Comparison of ENCODE assay signal across 21 cellular contexts in the genomic region with DNA sequence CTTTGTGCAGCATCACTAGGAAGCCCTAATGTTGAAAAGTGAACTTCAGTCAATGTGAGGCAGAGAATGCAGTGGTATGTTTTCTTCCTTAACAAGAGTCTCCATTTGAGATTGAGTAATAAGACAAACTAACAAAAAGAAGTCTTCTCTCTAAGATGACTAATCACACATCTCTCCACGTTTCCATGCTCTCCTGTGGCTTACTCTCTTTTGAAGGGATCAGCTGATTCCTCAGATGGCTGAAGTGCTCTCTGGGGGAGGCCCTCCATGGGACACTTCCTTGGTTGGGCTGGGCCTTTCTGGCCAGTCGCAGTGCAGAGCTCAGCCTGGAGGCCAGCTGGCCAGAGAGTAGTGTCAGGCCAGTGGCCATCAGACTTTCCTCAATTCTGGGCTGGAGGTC. TPM values are rescaled to one million over a fixed set of nuclear protein-coding genes. Genes with fewer than 3 reads are reported as not detected.
DNase-seq lines count a peak whose midpoint lies in the region; ATAC-seq and TF ChIP-seq lines count a peak whose summit lies in the region.
"Had no signal": no experiment of that assay in that cellular context is flagged by ENCODE, and none has a peak within 500 bp of the region (broad histone marks: within the 10 kb centered on the region; RNA-seq: fewer than 3 reads in every experiment).

No MANE protein-coding gene starts in this region.

- CTCF ChIA-PET in MCF 10A (lab: Yijun Ruan, JAX), result no interaction called here

- H3K27me3 Mint-ChIP-seq in MCF 10A (ENCODE audit: insufficient read depth, unreplicated experiment), result no peaks in the 10 kb centered on the region
- H3K27me3 Mint-ChIP-seq: activated CD4-positive, alpha-beta T cell treated with anti-CD3 and anti-CD28 coated beads, Interleukin-2, amount 10 ng/mL, durations not matched to agents 24 days and 14 days; activated naive CD4-positive, alpha-beta T cell treated with anti-CD3 and anti-CD28 coated beads, Interleukin-2, amount 50 U/mL, for 24 hours; CD4-positive, CD25-positive, alpha-beta regulatory T cell; naive thymus-derived CD4-positive, alpha-beta T cell had no signal

- intact Hi-C loops in MCF 10A (cut with micrococcal nuclease), result no loop called here
- intact Hi-C loops in breast epithelium (cut with DNase I; ENCODE audit: low total_unique reads), result no loop called here
- intact Hi-C loops in tibial artery (cut with DNase I; ENCODE audit: low total_unique reads), result no loop called here

- no peaks in the 10 kb centered on the region for H3K4me1 Mint-ChIP-seq in MCF 10A (ENCODE audit: insufficient read depth, unreplicated experiment)
- H3K4me1 Mint-ChIP-seq: activated CD4-positive, alpha-beta T cell treated with anti-CD3 and anti-CD28 coated beads, Interleukin-2, amount 10 ng/mL, durations not matched to agents 24 days and 14 days; activated naive CD4-positive, alpha-beta T cell treated with anti-CD3 and anti-CD28 coated beads, Interleukin-2, amount 50 U/mL, for 24 hours; CD4-positive, CD25-positive, alpha-beta regulatory T cell; naive thymus-derived CD4-positive, alpha-beta T cell had no signal

- no peak overlapping the region for H3K27ac Mint-ChIP-seq in MCF 10A (ENCODE audit: low read depth, unreplicated experiment)
- H3K27ac Mint-ChIP-seq: activated CD4-positive, alpha-beta T cell treated with anti-CD3 and anti-CD28 coated beads, Interleukin-2, amount 10 ng/mL, durations not matched to agents 24 days and 14 days; activated naive CD4-positive, alpha-beta T cell treated with anti-CD3 and anti-CD28 coated beads, Interleukin-2, amount 50 U/mL, for 24 hours; CD4-positive, CD25-positive, alpha-beta regulatory T cell; naive thymus-derived CD4-positive, alpha-beta T cell had no signal

- H3K9me3 Mint-ChIP-seq in MCF 10A (ENCODE audit: unreplicated experiment), result no peaks in the 10 kb centered on the region
- H3K9me3 Mint-ChIP-seq: activated CD4-positive, alpha-beta T cell treated with anti-CD3 and anti-CD28 coated beads, Interleukin-2, amount 10 ng/mL, durations not matched to agents 24 days and 14 days; activated naive CD4-positive, alpha-beta T cell treated with anti-CD3 and anti-CD28 coated beads, Interleukin-2, amount 50 U/mL, for 24 hours; CD4-positive, CD25-positive, alpha-beta regulatory T cell; naive thymus-derived CD4-positive, alpha-beta T cell had no signal

- H3K4me3 Mint-ChIP-seq in MCF 10A (ENCODE audit: unreplicated experiment), result no peak overlapping the region
- H3K4me3 Mint-ChIP-seq: activated CD4-positive, alpha-beta T cell treated with anti-CD3 and anti-CD28 coated beads, Interleukin-2, amount 10 ng/mL, durations not matched to agents 24 days and 14 days; activated naive CD4-positive, alpha-beta T cell treated with anti-CD3 and anti-CD28 coated beads, Interleukin-2, amount 50 U/mL, for 24 hours; CD4-positive, CD25-positive, alpha-beta regulatory T cell; naive thymus-derived CD4-positive, alpha-beta T cell had no signal

- peaks cover 7% of the 10 kb centered on the region for H3K36me3 Mint-ChIP-seq in MCF 10A (ENCODE audit: insufficient read depth, unreplicated experiment)

- H3K27me3 ChIP-seq in breast epithelium (no peaks in the 10 kb centered on the region), adipocyte (replicated peaks; ENCODE audit: control insufficient read depth, insufficient read depth, low read length) (peaks cover 8% of the 10 kb centered on the region), tibial artery (no peaks in the 10 kb centered on the region)
- H3K27me3 ChIP-seq: spleen, tibial nerve had no signal

- no peaks in the 10 kb centered on the region for H3K9me3 ChIP-seq in breast epithelium
- no peaks in the 10 kb centered on the region for H3K9me3 ChIP-seq in adipocyte (ENCODE audit: control insufficient read depth, low read length)
- no peaks in the 10 kb centered on the region for H3K9me3 ChIP-seq in tibial artery
- H3K9me3 ChIP-seq: lower lobe of right lung, spleen, tibial nerve had no signal

- H3K4me1 ChIP-seq in breast epithelium, result no peaks in the 10 kb centered on the region
- H3K4me1 ChIP-seq in adipocyte (ENCODE audit: control insufficient read depth, insufficient read depth, low read length), result no peaks in the 10 kb centered on the region
- H3K4me1 ChIP-seq in tibial artery, result no peaks in the 10 kb centered on the region
- H3K4me1 ChIP-seq: lower lobe of right lung, spleen, tibial nerve had no signal

- BruUV-seq in MCF 10A (replicated peaks; lab: Mats Ljungman, UMichigan), result no TSS peak

- no peak for ATAC-seq in esophagus mucosa
- ATAC-seq: lower lobe of right lung; naive thymus-derived CD4-positive, alpha-beta T cell had no signal

- POLR2A ChIA-PET in MCF 10A (lab: Yijun Ruan, JAX), result no interaction called here

- TF ChIP-seq POLR2A in breast epithelium (IDR thresholded peaks at IDR 0.05), result no peak

- TF ChIP-seq CTCF in MCF 10A (IDR thresholded peaks at IDR 0.05; ENCODE audit: unreplicated experiment) (no peak), breast epithelium (IDR thresholded peaks at IDR 0.05) (no peak), tibial artery (IDR thresholded peaks at IDR 0.05) (no peak)

- no peaks in the 10 kb centered on the region for H3K36me3 ChIP-seq in breast epithelium
- H3K36me3 ChIP-seq in adipocyte (ENCODE audit: control insufficient read depth, insufficient read depth, low read length, severe bottlenecking), result no peaks in the 10 kb centered on the region
- no peaks in the 10 kb centered on the region for H3K36me3 ChIP-seq in tibial artery
- H3K36me3 ChIP-seq: lower lobe of right lung, spleen, tibial nerve had no signal

- peak; percentile 10 for DNase-seq in MCF 10A (ENCODE audit: unreplicated experiment)
- no peak for DNase-seq in breast epithelium (ENCODE audit: low spot score in 2 of 2)
- DNase-seq in adipocyte (ENCODE audit: low read depth), result peak; percentile 2
- peak; percentile 47 for DNase-seq in foreskin melanocyte
- peak; percentile 21 for DNase-seq in stromal cell of bone marrow (ENCODE audit: low read depth)
- no peak for DNase-seq in tibial artery
- DNase-seq in RPMI8226, result no peak
- DNase-seq: 8988T; activated CD4-positive, alpha-beta T cell treated with anti-CD3 and anti-CD28 coated beads, Interleukin-2, amount 10 ng/mL, durations not matched to agents 24 days and 14 days; CD4-positive, CD25-positive, alpha-beta regulatory T cell; H7; KG1; lower lobe of right lung; naive thymus-derived CD4-positive, alpha-beta T cell; NCI-H1105 treated with DMSO at 0.1 percent for 48 hours; spleen had no signal

- H3K27ac ChIP-seq in breast epithelium, result no peak overlapping the region
- no peak overlapping the region for H3K27ac ChIP-seq in tibial artery
- H3K27ac ChIP-seq: lower lobe of right lung, spleen, tibial nerve had no signal

- H3K4me3 ChIP-seq in breast epithelium (no peak overlapping the region), adipocyte (ENCODE audit: low read length) (no peak overlapping the region), tibial artery (no peak overlapping the region)
- H3K4me3 ChIP-seq: lower lobe of right lung, spleen, tibial nerve had no signal

- H3K9ac ChIP-seq in adipocyte (ENCODE audit: low read length), result no peak overlapping the region

RNA-seq across cellular contexts. Expression of a gene that starts 14.7 kb away (rescaled TPM):
- total RNA-seq in MCF 10A (2022) (not detected in 2 replicates), breast epithelium (not detected), esophagus mucosa (not detected)
- total RNA-seq: activated CD4-positive, alpha-beta T cell treated with anti-CD3 and anti-CD28 coated beads, Interleukin-2, amount 10 ng/mL, durations not matched to agents 24 days and 14 days; CD4-positive, CD25-positive, alpha-beta regulatory T cell; fibroblast of lung; H7; lower lobe of right lung; naive thymus-derived CD4-positive, alpha-beta T cell; posterior vena cava; spleen; tibial nerve had no signal

RNA-seq across cellular contexts. Expression of a gene that starts 53.6 kb away (rescaled TPM):
- 0.88 and 1.2 TPM in 2 replicates for total RNA-seq in MCF 10A (2022)
- under 1 TPM in 1 of 3 donors, not detected in 2; 0.64 TPM for total RNA-seq in breast epithelium
- total RNA-seq in esophagus mucosa, result 5.2 TPM
- total RNA-seq: tibial nerve had no signal

Comparison
In these comparisons a context has a peak if more than half of its experiments do, and no peak if none do; other contexts are left out.
1. DNase-seq: peak in MCF 10A (single experiment), adipocyte (single experiment), foreskin melanocyte (single experiment) and stromal cell of bone marrow (single experiment); none in breast epithelium (0 of 2), tibial artery (0 of 2) and RPMI8226 (single experiment).